In genomic region chr3:129357616-129358015, GRCh38 we compare ENCODE assay signal across 23 cellular contexts.
DNase-seq lines count a peak whose midpoint lies in the region; ATAC-seq and TF ChIP-seq lines count a peak whose summit lies in the region.
"Had no signal": no experiment of that assay in that cellular context is flagged by ENCODE, and none has a peak within 500 bp of the region (broad histone marks: within the 10 kb centered on the region; RNA-seq: fewer than 3 reads in every experiment).

No MANE protein-coding gene starts in this region.

- WGBS in neuronal stem cell (ENCODE audit: extremely low coverage in 2 of 2, insufficient read length in 2 of 2, insufficient replicate concordance in 1 of 2), 2 donors: no CpG with 5 or more reads among the region's 9 CpGs

- H3K27me3 ChIP-seq in cardiac muscle cell (no peaks in the 10 kb centered on the region), neuronal stem cell (ENCODE audit: control insufficient read depth in 3 of 3, insufficient read depth in 3 of 3, low read depth in 1 of 3, low read length in 3 of 3) (peaks cover 0 to 21% (median 0%) of the 10 kb centered on the region in 3 experiments)
- no peaks in the 10 kb centered on the region for H3K27me3 ChIP-seq in effector memory CD4-positive, alpha-beta T cell (replicated peaks; ENCODE audit: control insufficient read depth, insufficient read depth, low read length, poor library complexity, severe bottlenecking)
- H3K27me3 ChIP-seq: BLaER1 had no signal

- no peak overlapping the region for H2AFZ ChIP-seq in neuronal stem cell (ENCODE audit: low read length)
- H2AFZ ChIP-seq: GM23338, PC-9 had no signal

- H3K27ac Mint-ChIP-seq in endothelial cell (ENCODE audit: unreplicated experiment): peak overlapping the region; percentile 76
- H3K27ac Mint-ChIP-seq: CD4-positive, CD25-positive, alpha-beta regulatory T cell; GM23338 had no signal

- no peak overlapping the region for H4K8ac ChIP-seq in neuronal stem cell (ENCODE audit: low read depth, low read length)

- H3K27ac ChIP-seq in cardiac muscle cell (peak overlapping the region; percentile 56), neuronal stem cell (replicated peaks; ENCODE audit: low read length) (no peak overlapping the region)
- H3K27ac ChIP-seq in effector memory CD4-positive, alpha-beta T cell (ENCODE audit: insufficient read depth, low read length, poor library complexity, severe bottlenecking): no peak overlapping the region
- H3K27ac ChIP-seq: BLaER1, HL-60, PC-9 had no signal

- intact Hi-C loops in Right ventricle myocardium superior (cut with DNase I): no loop called here

- H3K27me3 Mint-ChIP-seq in endothelial cell (ENCODE audit: unreplicated experiment): peaks cover 14% of the 10 kb centered on the region
- H3K27me3 Mint-ChIP-seq: CD4-positive, CD25-positive, alpha-beta regulatory T cell had no signal

- H3K4me3 Mint-ChIP-seq in endothelial cell (ENCODE audit: unreplicated experiment): no peak overlapping the region
- H3K4me3 Mint-ChIP-seq: CD4-positive, CD25-positive, alpha-beta regulatory T cell; GM23338 had no signal

- no peaks in the 10 kb centered on the region for H3K36me3 ChIP-seq in cardiac muscle cell
- no peaks in the 10 kb centered on the region for H3K36me3 ChIP-seq in neuronal stem cell (replicated peaks in 1 of 2; ENCODE audit: control insufficient read depth in 2 of 2, insufficient read depth in 2 of 2, low read length in 2 of 2)
- no peaks in the 10 kb centered on the region for H3K36me3 ChIP-seq in effector memory CD4-positive, alpha-beta T cell (ENCODE audit: control insufficient read depth, insufficient read depth, low read length)
- H3K36me3 ChIP-seq: BLaER1 had no signal

- peaks cover 2% of the 10 kb centered on the region for H3K79me1 ChIP-seq in neuronal stem cell (ENCODE audit: low read depth, low read length)

- H3K4me3 ChIP-seq in cardiac muscle cell (no peak overlapping the region), neuronal stem cell (ENCODE audit: low read length in 2 of 2) (no peak overlapping the region)
- H3K4me3 ChIP-seq in effector memory CD4-positive, alpha-beta T cell (ENCODE audit: insufficient read depth, low read depth, low read length, poor library complexity, severe bottlenecking): no peak overlapping the region
- H3K4me3 ChIP-seq: BLaER1, GM23338, PC-9 had no signal

- ATAC-seq in Right ventricle myocardium superior (ENCODE audit: poor library complexity): no peak
- ATAC-seq: GM23338, HCT116 had no signal

- no peak overlapping the region for H4K91ac ChIP-seq in neuronal stem cell (ENCODE audit: low read depth, low read length, poor library complexity)

- H2BK15ac ChIP-seq in neuronal stem cell (ENCODE audit: low read length): peak overlapping the region; percentile 91

- no peak for TF ChIP-seq CTCF in cardiac muscle cell (IDR thresholded peaks at IDR 0.05; ENCODE audit: low read depth, low read length)
- no peak for TF ChIP-seq CTCF in endothelial cell (IDR thresholded peaks at IDR 0.05; ENCODE audit: unreplicated experiment)

- no peak overlapping the region for H3K4ac ChIP-seq in neuronal stem cell (ENCODE audit: low read length)

- H2BK5ac ChIP-seq in neuronal stem cell (ENCODE audit: low read length): peak overlapping the region; percentile 39

- H3K9me3 Mint-ChIP-seq in endothelial cell (ENCODE audit: unreplicated experiment): no peaks in the 10 kb centered on the region

- peak overlapping the region; percentile 92 for H2AK5ac ChIP-seq in neuronal stem cell (ENCODE audit: low read depth, low read length)

- DNase-seq in cardiac muscle cell (ENCODE audit: low read depth in 1 of 2, low spot score in 1 of 2): no peak
- DNase-seq in Right ventricle myocardium superior: no peak
- DNase-seq in endothelial cell (ENCODE audit: low spot score): no peak
- DNase-seq in neuronal stem cell (ENCODE audit: low spot score): no peak
- DNase-seq in GDM1 (lab: John Stamatoyannopoulos, UW): no peak
- DNase-seq in effector memory CD4-positive, alpha-beta T cell: no peak
- DNase-seq in ecto neural progenitor cell (ENCODE audit: low spot score): no peak
- DNase-seq: 8988T; ACHN; CD4-positive, CD25-positive, alpha-beta regulatory T cell; DMS153; DND-41; NCI-H1048; NCI-H1694; NCI-H2029 treated with DMSO at 0.1 percent for 48 hours; NCI-H446 treated with DMSO at 0.1 percent for 48 hours; NCI-H526; NK-92 treated with Interleukin-12 subunit alpha and Interleukin-12 subunit beta, amount 100 ng/mL, for 24 hours; PC-9 had no signal

- peaks cover 20% of the 10 kb centered on the region for H3K4me1 Mint-ChIP-seq in endothelial cell (ENCODE audit: unreplicated experiment)
- H3K4me1 Mint-ChIP-seq: CD4-positive, CD25-positive, alpha-beta regulatory T cell had no signal

- H3K4me1 ChIP-seq in cardiac muscle cell (ENCODE audit: low read depth) (peaks cover 43% of the 10 kb centered on the region), neuronal stem cell (ENCODE audit: control insufficient read depth in 2 of 2, insufficient read depth in 1 of 2, low read depth in 1 of 2, low read length in 2 of 2) (peaks cover 0 to 7% of the 10 kb centered on the region in 2 donors)
- H3K4me1 ChIP-seq in effector memory CD4-positive, alpha-beta T cell (ENCODE audit: control insufficient read depth, insufficient read depth, low read length, poor library complexity, severe bottlenecking): no peaks in the 10 kb centered on the region
- H3K4me1 ChIP-seq: BLaER1 had no signal

- H3K14ac ChIP-seq in neuronal stem cell (ENCODE audit: low read length): no peak overlapping the region

- H3K9me3 ChIP-seq in cardiac muscle cell (ENCODE audit: low read depth) (no peaks in the 10 kb centered on the region), neuronal stem cell (replicated peaks in 1 of 2; ENCODE audit: control insufficient read depth in 2 of 2, insufficient read depth in 1 of 2, low read depth in 1 of 2, low read length in 2 of 2) (no peaks in the 10 kb centered on the region)
- H3K9me3 ChIP-seq in effector memory CD4-positive, alpha-beta T cell (ENCODE audit: control insufficient read depth, low read length): no peaks in the 10 kb centered on the region
- H3K9me3 ChIP-seq: BLaER1 had no signal

- no peak overlapping the region for H2BK120ac ChIP-seq in neuronal stem cell (ENCODE audit: low read depth, low read length)

- peaks cover 5% of the 10 kb centered on the region for H3K36me3 Mint-ChIP-seq in endothelial cell (ENCODE audit: low read depth, unreplicated experiment)
- H3K36me3 Mint-ChIP-seq: CD4-positive, CD25-positive, alpha-beta regulatory T cell had no signal

- no peak overlapping the region for H3K9ac ChIP-seq in neuronal stem cell (ENCODE audit: low read depth, low read length, poor library complexity)
- H3K9ac ChIP-seq: BLaER1 had no signal

- peak overlapping the region; percentile 98 for H2BK12ac ChIP-seq in neuronal stem cell (ENCODE audit: low read length)

- peak overlapping the region; percentile 27 for H3K18ac ChIP-seq in neuronal stem cell (ENCODE audit: low read length)

- no peak overlapping the region for H3K4me2 ChIP-seq in neuronal stem cell (ENCODE audit: insufficient read depth, low read length, poor library complexity, severe bottlenecking)
- H3K4me2 ChIP-seq: BLaER1, GM23338, PC-9 had no signal

- peak overlapping the region; percentile 80 for H3K23ac ChIP-seq in neuronal stem cell (ENCODE audit: low read depth, low read length, poor library complexity)
